In genomic region chr1:159825564-159825963, GRCh38 we compare ENCODE assay signal across 1 cellular context.
TF ChIP-seq lines count a peak whose summit lies in the region.

No MANE protein-coding gene starts in this region.

TF ChIP-seq in HEK293T, 16 proteins besides CTCF, POLR2A, EP300 and RAD21:
- TF ChIP-seq SP1 (IDR thresholded peaks at IDR 0.05) (no peak), ZNF384 (IDR thresholded peaks at IDR 0.05) (no peak), BHLHE40 (IDR thresholded peaks at IDR 0.05; ENCODE audit: borderline replicate concordance) (no peak), FOXK2 (IDR thresholded peaks at IDR 0.05) (no peak), FOXA1 (IDR thresholded peaks at IDR 0.05) (no peak), L3MBTL2 (conservative IDR thresholded peaks at IDR 0.05) (no peak), PKNOX1 (IDR thresholded peaks at IDR 0.05) (peak; percentile 71)
